9 cellular contexts compared by ENCODE assay signal in genomic region chrX:87409113-87409841, GRCh38.
DNase-seq lines count a peak whose midpoint lies in the region; ATAC-seq, FAIRE-seq and TF ChIP-seq lines count a peak whose summit lies in the region.
"Had no signal": no experiment of that assay in that cellular context is flagged by ENCODE, and none has a peak within 500 bp of the region (broad histone marks: within the 10 kb centered on the region; RNA-seq: fewer than 3 reads in every experiment).

No MANE protein-coding gene starts in this region.

- no peaks in the 10 kb centered on the region for H3K36me3 ChIP-seq in bronchial epithelial cell (ENCODE audit: control insufficient read depth, insufficient read depth, low read length)
- no peaks in the 10 kb centered on the region for H3K36me3 ChIP-seq in left lung
- H3K36me3 ChIP-seq in upper lobe of right lung, result no peaks in the 10 kb centered on the region

- H3K4me3 ChIP-seq in bronchial epithelial cell (ENCODE audit: low read depth, low read length), result no peak overlapping the region
- no peak overlapping the region for H3K4me3 ChIP-seq in left lung
- H3K4me3 ChIP-seq in upper lobe of right lung, result no peak overlapping the region

- no peak for FAIRE-seq in bronchial epithelial cell (lab: Jason Lieb, UNC)

- no peaks in the 10 kb centered on the region for H3K9me3 ChIP-seq in left lung
- no peaks in the 10 kb centered on the region for H3K9me3 ChIP-seq in upper lobe of right lung

- TF ChIP-seq CTCF in bronchial epithelial cell (IDR thresholded peaks at IDR 0.05; ENCODE audit: insufficient read depth, low read length, severe bottlenecking) (no peak), left lung (IDR thresholded peaks at IDR 0.05) (no peak), upper lobe of right lung (IDR thresholded peaks at IDR 0.05) (no peak)

- intact Hi-C loops in left lung (cut with DNase I) (no loop called here), upper lobe of right lung (cut with DNase I) (no loop called here)

- DNase-seq in MV-4-11 (lab: John Stamatoyannopoulos, UW), result peak; percentile 94
- DNase-seq in bronchial epithelial cell (ENCODE audit: low read depth), result peak; percentile 45
- DNase-seq in left lung, result peak; percentile 59 to 71
- peak; percentile 69 for DNase-seq in upper lobe of right lung
- DNase-seq in NCI-H510A (lab: John Stamatoyannopoulos, UW), result no peak
- no peak for DNase-seq in activated CD4-positive, alpha-beta T cell treated with anti-CD3 and anti-CD28 coated beads for 48 hours
- no peak for DNase-seq in middle frontal gyrus (ENCODE audit: extremely low spot score, low spot score)
- DNase-seq: NCI-H187 treated with DMSO at 0.1 percent for 48 hours had no signal

- ATAC-seq in left lung (peak; percentile 93), upper lobe of right lung (peak; percentile 82), GM18498 (IDR thresholded peaks at IDR 0.05; ENCODE audit: unreplicated experiment) (no peak)

- peak overlapping the region in 1 of 2 donors; percentile 28 for H3K27ac ChIP-seq in left lung
- no peak overlapping the region for H3K27ac ChIP-seq in upper lobe of right lung

- H3K4me1 ChIP-seq in left lung (no peaks in the 10 kb centered on the region), upper lobe of right lung (no peaks in the 10 kb centered on the region)

- no peaks in the 10 kb centered on the region for H3K27me3 ChIP-seq in bronchial epithelial cell (ENCODE audit: control insufficient read depth, insufficient read depth, low read length)
- no peaks in the 10 kb centered on the region for H3K27me3 ChIP-seq in left lung
- no peaks in the 10 kb centered on the region for H3K27me3 ChIP-seq in upper lobe of right lung

Comparison
In these comparisons a context has a peak if more than half of its experiments do, and no peak if none do; other contexts are left out.
1. DNase-seq: peak in MV-4-11 (single experiment), bronchial epithelial cell (single experiment), left lung (2 of 2) and upper lobe of right lung (single experiment); none in NCI-H510A (single experiment), activated CD4-positive, alpha-beta T cell treated with anti-CD3 and anti-CD28 coated beads for 48 hours (single experiment) and middle frontal gyrus (single experiment).